6 cellular contexts compared by ENCODE assay signal in the genomic region with DNA sequence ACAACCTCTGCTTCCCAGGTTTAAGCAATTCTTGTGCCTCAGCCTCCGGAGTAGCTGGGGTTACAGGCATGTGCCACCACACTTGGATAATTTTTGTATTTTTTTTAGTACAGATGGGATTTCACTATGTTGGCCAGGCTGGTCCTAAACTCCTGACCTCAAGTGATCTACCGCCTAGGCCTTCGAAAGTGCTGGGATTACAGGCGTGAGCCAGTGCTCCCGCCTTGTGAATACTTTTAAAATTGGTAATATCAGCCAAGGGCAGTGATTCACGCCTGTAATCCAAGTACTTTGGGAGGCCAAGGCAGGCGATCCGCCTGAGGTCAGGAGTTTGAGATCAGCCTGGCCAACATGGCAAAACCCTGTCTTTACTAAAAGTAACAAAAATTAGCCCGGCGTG.
"Had no signal": no experiment of that assay in that cellular context is flagged by ENCODE, and none has a peak within 500 bp of the region (broad histone marks: within the 10 kb centered on the region; RNA-seq: fewer than 3 reads in every experiment).

No MANE protein-coding gene starts in this region.

- FAIRE-seq: H1, HTR-8/SVneo had no signal

- ATAC-seq: GM23338 had no signal

- H2AFZ ChIP-seq: GM23338 had no signal

- DNase-seq: H9, HCEC 1CT, IMR-90 had no signal

- H3K4me2 ChIP-seq: GM23338 had no signal

- H3K4me3 ChIP-seq: GM23338 had no signal
